In the genomic region with DNA sequence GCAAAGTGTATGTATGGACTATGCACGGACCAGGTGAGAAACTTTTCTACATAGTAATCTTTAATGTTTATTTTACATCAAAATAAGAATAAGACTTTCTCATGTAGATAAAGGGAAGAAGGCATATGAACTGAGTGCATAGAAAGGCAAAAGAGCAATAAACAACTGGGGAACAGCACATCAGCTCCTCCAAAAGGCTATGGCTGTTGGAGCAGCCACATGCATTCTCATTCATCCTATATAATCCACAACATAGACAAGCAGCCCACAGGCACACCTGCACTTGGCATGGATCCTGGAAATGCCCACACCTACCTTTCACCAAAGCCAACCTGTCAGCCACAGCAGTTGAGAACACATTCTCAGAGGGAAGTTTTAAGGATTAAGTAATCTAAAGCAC, we compare ENCODE assay signal across 22 cellular contexts.
DNase-seq lines count a peak whose midpoint lies in the region; ATAC-seq and TF ChIP-seq lines count a peak whose summit lies in the region.
"Had no signal": no experiment of that assay in that cellular context is flagged by ENCODE, and none has a peak within 500 bp of the region (broad histone marks: within the 10 kb centered on the region; RNA-seq: fewer than 3 reads in every experiment).

No MANE protein-coding gene starts in this region.

- H3K4me1 Mint-ChIP-seq in endodermal cell (peaks cover 3% of the 10 kb centered on the region), osteocyte (ENCODE audit: unreplicated experiment) (peaks cover 54% of the 10 kb centered on the region)
- H3K4me1 Mint-ChIP-seq: activated CD4-positive, alpha-beta memory T cell treated with anti-CD3 and anti-CD28 coated beads, Interleukin-2, amount 10 ng/mL, durations not matched to agents 7 days and 5 days; CD14-positive monocyte; natural killer cell had no signal

- H3K36me3 ChIP-seq in SK-N-SH (replicated peaks in 1 of 2; ENCODE audit: control insufficient read depth in 1 of 2, insufficient read depth in 2 of 2, low read length in 1 of 2): no peaks in the 10 kb centered on the region
- H3K36me3 ChIP-seq in endodermal cell (ENCODE audit: control insufficient read depth, insufficient read depth, low read length): no peaks in the 10 kb centered on the region
- H3K36me3 ChIP-seq: adrenal gland, gastrocnemius medialis, SJCRH30, thyroid gland had no signal

- H3K4me2 ChIP-seq in SK-N-SH: no peak overlapping the region

- no peaks in the 10 kb centered on the region for H3K79me2 ChIP-seq in SK-N-SH (ENCODE audit: insufficient read depth)

- no peaks in the 10 kb centered on the region for H3F3A ChIP-seq in SK-N-SH (replicated peaks; ENCODE audit: insufficient read depth)

- no peak for TF ChIP-seq RAD21 in SK-N-SH (IDR thresholded peaks at IDR 0.05; ENCODE audit: low read length)

- H3K9me3 Mint-ChIP-seq in endodermal cell (no peaks in the 10 kb centered on the region), osteocyte (ENCODE audit: unreplicated experiment) (peaks cover 10% of the 10 kb centered on the region)
- H3K9me3 Mint-ChIP-seq: activated CD4-positive, alpha-beta memory T cell treated with anti-CD3 and anti-CD28 coated beads, Interleukin-2, amount 10 ng/mL, durations not matched to agents 7 days and 5 days had no signal

- H4K20me1 ChIP-seq in SK-N-SH (ENCODE audit: insufficient read depth): no peaks in the 10 kb centered on the region

- 50% methylated on average over 1 of the region's 1 CpG for WGBS in SK-N-SH (ENCODE audit: low lambda C conversion rate)
- no CpG with 5 or more reads among the region's 1 CpG for WGBS in endodermal cell (ENCODE audit: insufficient coverage in 1 of 2, insufficient read length in 1 of 2), 2 experiments

- H3K27me3 Mint-ChIP-seq in endodermal cell (ENCODE audit: insufficient read depth) (no peaks in the 10 kb centered on the region), osteocyte (ENCODE audit: unreplicated experiment) (no peaks in the 10 kb centered on the region)
- H3K27me3 Mint-ChIP-seq: activated CD4-positive, alpha-beta memory T cell treated with anti-CD3 and anti-CD28 coated beads, Interleukin-2, amount 10 ng/mL, durations not matched to agents 7 days and 5 days had no signal

- CTCF ChIA-PET in SK-N-SH (lab: Yijun Ruan, JAX): no interaction called here

- H3K9me3 ChIP-seq in SK-N-SH (no peaks in the 10 kb centered on the region), endodermal cell (ENCODE audit: control insufficient read depth, low read length) (no peaks in the 10 kb centered on the region)
- H3K9me3 ChIP-seq: adrenal gland, gastrocnemius medialis, SJCRH30, thyroid gland had no signal

- peak overlapping the region; percentile 61; the same call in 1 of the 2 replicates for H2AFZ ChIP-seq in SK-N-SH (ENCODE audit: low read depth)

- POLR2A ChIA-PET in SK-N-SH (lab: Yijun Ruan, JAX): no interaction called here

- H3K9ac ChIP-seq in SK-N-SH (no peak overlapping the region), endodermal cell (ENCODE audit: extremely low read depth, low read length, poor library complexity, severe bottlenecking) (no peak overlapping the region)

- no peak for ATAC-seq in SK-N-SH treated with all-trans-retinoic acid at 6 μM for 48 hours
- ATAC-seq: gastrocnemius medialis, natural killer cell had no signal

- H3K27me3 ChIP-seq in SK-N-SH (ENCODE audit: insufficient read depth) (no peaks in the 10 kb centered on the region), endodermal cell (ENCODE audit: control insufficient read depth, insufficient read depth, low read length, poor library complexity, severe bottlenecking) (no peaks in the 10 kb centered on the region)
- H3K27me3 ChIP-seq: adrenal gland, dorsolateral prefrontal cortex, gastrocnemius medialis, SJCRH30, thyroid gland had no signal

- H3K36me3 Mint-ChIP-seq in endodermal cell (ENCODE audit: low read depth): no peaks in the 10 kb centered on the region
- peaks cover 3% of the 10 kb centered on the region for H3K36me3 Mint-ChIP-seq in osteocyte (ENCODE audit: unreplicated experiment)
- H3K36me3 Mint-ChIP-seq: CD14-positive monocyte, mesothelial cell of epicardium, natural killer cell had no signal

- DNase-seq in SK-N-SH (no peak), NCI-H345 (lab: John Stamatoyannopoulos, UW) (peak; percentile 56), endodermal cell (no peak), osteocyte (ENCODE audit: extremely low spot score, unreplicated experiment) (no peak), SHP77 (lab: John Stamatoyannopoulos, UW) (no peak), pons (ENCODE audit: low spot score) (no peak), glomerular visceral epithelial cell (ENCODE audit: extremely low spot score) (no peak)
- DNase-seq: activated CD4-positive, alpha-beta memory T cell treated with anti-CD3 and anti-CD28 coated beads, Interleukin-2, amount 10 ng/mL, durations not matched to agents 7 days and 5 days; adrenal gland; caudate nucleus; dorsolateral prefrontal cortex; gastrocnemius medialis; KG1; natural killer cell; NCI-H82; stimulated activated CD4-positive, alpha-beta T cell treated with anti-CD3 and anti-CD28 coated beads, Interleukin-2, amount 100 ng/mL, for 48 hours; stimulated activated naive CD4-positive, alpha-beta T cell treated with Interleukin-2 at 50 U/mL for 16 hours; thyroid gland had no signal

- no peak overlapping the region for H3K27ac ChIP-seq in SK-N-SH (ENCODE audit: low read depth in 2 of 2, low read length in 1 of 2)
- no peak overlapping the region for H3K27ac ChIP-seq in endodermal cell (ENCODE audit: low read depth, low read length)
- H3K27ac ChIP-seq: adrenal gland, dorsolateral prefrontal cortex, gastrocnemius medialis, SJCRH30, thyroid gland had no signal

- H3K4me3 Mint-ChIP-seq in endodermal cell: no peak overlapping the region
- H3K4me3 Mint-ChIP-seq in osteocyte (ENCODE audit: unreplicated experiment): no peak overlapping the region
- H3K4me3 Mint-ChIP-seq: activated CD4-positive, alpha-beta memory T cell treated with anti-CD3 and anti-CD28 coated beads, Interleukin-2, amount 10 ng/mL, durations not matched to agents 7 days and 5 days; CD14-positive monocyte; mesothelial cell of epicardium; natural killer cell had no signal

- TF ChIP-seq CTCF in SK-N-SH (IDR thresholded peaks at IDR 0.05) (no peak), endodermal cell (conservative IDR thresholded peaks at IDR 0.05) (no peak), osteocyte (IDR thresholded peaks at IDR 0.05) (peak; percentile 35)

- H3K9me2 ChIP-seq in SK-N-SH: no peaks in the 10 kb centered on the region

- H3K4me3 ChIP-seq in SK-N-SH (ENCODE audit: low read depth in 2 of 2, low read length in 1 of 2) (no peak overlapping the region), endodermal cell (ENCODE audit: low read length) (no peak overlapping the region)
- H3K4me3 ChIP-seq: adrenal gland, dorsolateral prefrontal cortex, gastrocnemius medialis, SJCRH30, thyroid gland had no signal

- H3K27ac Mint-ChIP-seq in endodermal cell (peak overlapping the region; percentile 46), osteocyte (ENCODE audit: unreplicated experiment) (peak overlapping the region; percentile 93)
- H3K27ac Mint-ChIP-seq: activated CD4-positive, alpha-beta memory T cell treated with anti-CD3 and anti-CD28 coated beads, Interleukin-2, amount 10 ng/mL, durations not matched to agents 7 days and 5 days; CD14-positive monocyte; mesothelial cell of epicardium; natural killer cell had no signal

- TF ChIP-seq EP300 in SK-N-SH (IDR thresholded peaks at IDR 0.05; ENCODE audit: borderline replicate concordance in 1 of 2, low read depth in 1 of 2, low read length in 1 of 2): no peak

- no peaks in the 10 kb centered on the region for H3K4me1 ChIP-seq in SK-N-SH (ENCODE audit: control insufficient read depth in 1 of 2, insufficient read depth in 2 of 2, low read depth in 1 of 2, low read length in 1 of 2)
- no peaks in the 10 kb centered on the region for H3K4me1 ChIP-seq in endodermal cell (ENCODE audit: control insufficient read depth, insufficient read depth, low read length)
- H3K4me1 ChIP-seq: adrenal gland, gastrocnemius medialis, SJCRH30 had no signal

TF ChIP-seq in SK-N-SH, 30 proteins besides CTCF, POLR2A, EP300 and RAD21 (continues in another document):
- TF ChIP-seq POLR2AphosphoS5 (IDR thresholded peaks at IDR 0.05; ENCODE audit: low read depth, low read length): no peak
- TF ChIP-seq GATA2 (CRISPR knock-in tag; IDR thresholded peaks at IDR 0.05): no peak
- TF ChIP-seq, protein P1, sequence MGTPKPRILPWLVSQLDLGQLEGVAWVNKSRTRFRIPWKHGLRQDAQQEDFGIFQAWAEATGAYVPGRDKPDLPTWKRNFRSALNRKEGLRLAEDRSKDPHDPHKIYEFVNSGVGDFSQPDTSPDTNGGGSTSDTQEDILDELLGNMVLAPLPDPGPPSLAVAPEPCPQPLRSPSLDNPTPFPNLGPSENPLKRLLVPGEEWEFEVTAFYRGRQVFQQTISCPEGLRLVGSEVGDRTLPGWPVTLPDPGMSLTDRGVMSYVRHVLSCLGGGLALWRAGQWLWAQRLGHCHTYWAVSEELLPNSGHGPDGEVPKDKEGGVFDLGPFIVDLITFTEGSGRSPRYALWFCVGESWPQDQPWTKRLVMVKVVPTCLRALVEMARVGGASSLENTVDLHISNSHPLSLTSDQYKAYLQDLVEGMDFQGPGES (IDR thresholded peaks at IDR 0.05; ENCODE audit: low read depth, low read length): no peak

TF ChIP-seq in SK-N-SH treated with all-trans-retinoic acid at 6 μM for 48 hours, 23 proteins besides CTCF, POLR2A, EP300 and RAD21 (continues in another document):
- no peak for TF ChIP-seq ZFP3 (CRISPR knock-in tag; IDR thresholded peaks at IDR 0.05)
- TF ChIP-seq, protein P2, sequence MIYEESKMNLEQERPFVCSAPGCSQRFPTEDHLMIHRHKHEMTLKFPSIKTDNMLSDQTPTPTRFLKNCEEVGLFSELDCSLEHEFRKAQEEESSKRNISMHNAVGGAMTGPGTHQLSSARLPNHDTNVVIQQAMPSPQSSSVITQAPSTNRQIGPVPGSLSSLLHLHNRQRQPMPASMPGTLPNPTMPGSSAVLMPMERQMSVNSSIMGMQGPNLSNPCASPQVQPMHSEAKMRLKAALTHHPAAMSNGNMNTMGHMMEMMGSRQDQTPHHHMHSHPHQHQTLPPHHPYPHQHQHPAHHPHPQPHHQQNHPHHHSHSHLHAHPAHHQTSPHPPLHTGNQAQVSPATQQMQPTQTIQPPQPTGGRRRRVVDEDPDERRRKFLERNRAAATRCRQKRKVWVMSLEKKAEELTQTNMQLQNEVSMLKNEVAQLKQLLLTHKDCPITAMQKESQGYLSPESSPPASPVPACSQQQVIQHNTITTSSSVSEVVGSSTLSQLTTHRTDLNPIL (CRISPR knock-in tag; IDR thresholded peaks at IDR 0.05; ENCODE audit: low read depth): no peak
